ENCODE assay signal across 2 cellular contexts in the genomic region with DNA sequence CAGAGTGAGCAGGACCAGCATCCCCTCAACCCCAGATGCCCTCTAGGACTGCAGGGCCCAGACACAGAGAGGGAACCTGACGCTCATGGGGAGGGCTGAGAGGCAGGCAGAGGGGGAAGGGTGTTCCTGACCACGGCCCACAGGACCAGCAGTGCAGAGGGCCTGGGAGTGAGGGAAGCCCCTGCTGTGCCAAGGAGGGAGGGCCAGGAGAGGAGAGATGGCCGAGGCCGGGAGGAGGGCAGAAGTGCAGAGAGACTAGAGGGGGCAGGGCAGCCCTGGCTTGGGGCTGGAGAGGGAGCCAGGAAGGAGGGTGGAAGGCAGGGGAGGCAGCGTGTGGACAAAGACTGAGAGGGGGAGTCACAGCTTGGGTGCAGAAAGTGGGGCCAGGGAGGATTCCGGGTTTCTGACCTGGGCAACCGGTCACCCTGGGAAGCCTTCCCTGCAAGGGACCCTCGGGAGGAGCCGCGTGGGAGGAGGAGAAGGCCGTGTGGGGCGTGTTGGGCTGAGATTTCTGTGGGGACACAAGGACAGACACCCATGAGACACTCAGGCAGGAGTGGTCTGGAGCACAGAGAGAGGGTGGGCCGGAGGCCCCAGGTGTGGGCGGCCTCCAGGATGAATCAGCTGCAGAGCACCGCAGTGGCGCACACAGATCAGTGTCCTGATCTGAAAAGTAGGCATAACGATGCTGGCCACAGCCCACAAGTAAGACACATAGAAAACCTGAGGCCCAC.
TF ChIP-seq lines count a peak whose summit lies in the region.

No MANE protein-coding gene starts in this region.

TF ChIP-seq in IMR-90, 13 proteins besides CTCF, POLR2A, EP300 and RAD21 (continued from another document):
- TF ChIP-seq NFE2L2 (IDR thresholded peaks at IDR 0.05; ENCODE audit: low read depth, low read length), result no peak
- TF ChIP-seq, protein P1, sequence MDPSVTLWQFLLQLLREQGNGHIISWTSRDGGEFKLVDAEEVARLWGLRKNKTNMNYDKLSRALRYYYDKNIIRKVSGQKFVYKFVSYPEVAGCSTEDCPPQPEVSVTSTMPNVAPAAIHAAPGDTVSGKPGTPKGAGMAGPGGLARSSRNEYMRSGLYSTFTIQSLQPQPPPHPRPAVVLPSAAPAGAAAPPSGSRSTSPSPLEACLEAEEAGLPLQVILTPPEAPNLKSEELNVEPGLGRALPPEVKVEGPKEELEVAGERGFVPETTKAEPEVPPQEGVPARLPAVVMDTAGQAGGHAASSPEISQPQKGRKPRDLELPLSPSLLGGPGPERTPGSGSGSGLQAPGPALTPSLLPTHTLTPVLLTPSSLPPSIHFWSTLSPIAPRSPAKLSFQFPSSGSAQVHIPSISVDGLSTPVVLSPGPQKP (IDR thresholded peaks at IDR 0.05; ENCODE audit: borderline replicate concordance, low read depth, low read length), result no peak
- TF ChIP-seq, protein P2, sequence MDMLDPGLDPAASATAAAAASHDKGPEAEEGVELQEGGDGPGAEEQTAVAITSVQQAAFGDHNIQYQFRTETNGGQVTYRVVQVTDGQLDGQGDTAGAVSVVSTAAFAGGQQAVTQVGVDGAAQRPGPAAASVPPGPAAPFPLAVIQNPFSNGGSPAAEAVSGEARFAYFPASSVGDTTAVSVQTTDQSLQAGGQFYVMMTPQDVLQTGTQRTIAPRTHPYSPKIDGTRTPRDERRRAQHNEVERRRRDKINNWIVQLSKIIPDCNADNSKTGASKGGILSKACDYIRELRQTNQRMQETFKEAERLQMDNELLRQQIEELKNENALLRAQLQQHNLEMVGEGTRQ (IDR thresholded peaks at IDR 0.05; ENCODE audit: low read depth, low read length), result no peak
- TF ChIP-seq SMC3 (IDR thresholded peaks at IDR 0.05; ENCODE audit: low read depth, low read length), result no peak
- no peak for TF ChIP-seq MXI1 (IDR thresholded peaks at IDR 0.05; ENCODE audit: borderline replicate concordance, low read depth, low read length)
- TF ChIP-seq CEBPB (IDR thresholded peaks at IDR 0.05; ENCODE audit: low read depth, low read length), result no peak
- TF ChIP-seq BHLHE40 (IDR thresholded peaks at IDR 0.05; ENCODE audit: low read depth, low read length), result no peak

TF ChIP-seq in HEK293T, 16 proteins besides CTCF, POLR2A, EP300 and RAD21 (continued from another document):
- TF ChIP-seq LEF1 (IDR thresholded peaks at IDR 0.05; ENCODE audit: borderline replicate concordance), result no peak
- TF ChIP-seq TARDBP (IDR thresholded peaks at IDR 0.05), result no peak
- TF ChIP-seq FOXA1 (IDR thresholded peaks at IDR 0.05), result no peak
- TF ChIP-seq FOXK2 (IDR thresholded peaks at IDR 0.05), result no peak
- no peak for TF ChIP-seq HDGF (IDR thresholded peaks at IDR 0.05; ENCODE audit: borderline replicate concordance)
- no peak for TF ChIP-seq SP1 (IDR thresholded peaks at IDR 0.05)
- no peak for TF ChIP-seq CTBP1 (IDR thresholded peaks at IDR 0.05; ENCODE audit: borderline replicate concordance)
- TF ChIP-seq FOXM1 (IDR thresholded peaks at IDR 0.05; ENCODE audit: borderline replicate concordance), result no peak
- no peak for TF ChIP-seq ZNF384 (IDR thresholded peaks at IDR 0.05)
- no peak for TF ChIP-seq BHLHE40 (IDR thresholded peaks at IDR 0.05; ENCODE audit: borderline replicate concordance)
TF ChIP-seq in HEK293T: peak in this region for 0.
